ENCODE assay signal across 8 cellular contexts in genomic region chr2:127423476-127423840, GRCh38. TPM values are rescaled to one million over a fixed set of nuclear protein-coding genes. Genes with fewer than 3 reads are reported as not detected.
DNase-seq lines count a peak whose midpoint lies in the region; ATAC-seq and TF ChIP-seq lines count a peak whose summit lies in the region.

No MANE protein-coding gene starts in this region.

- ATAC-seq in HG03442 (IDR thresholded peaks at IDR 0.05; ENCODE audit: unreplicated experiment) (no peak), GM18861 (IDR thresholded peaks at IDR 0.05; ENCODE audit: unreplicated experiment) (no peak)

- no peaks in the 10 kb centered on the region for H3K36me3 Mint-ChIP-seq in Caco-2 (ENCODE audit: insufficient read depth, unreplicated experiment)
- H3K36me3 Mint-ChIP-seq in brain, result no peaks in the 10 kb centered on the region

- TF ChIP-seq CTCF in Caco-2 (IDR thresholded peaks at IDR 0.05; ENCODE audit: insufficient read depth in 1 of 2, low read depth in 1 of 2, low read length in 1 of 2, severe bottlenecking in 1 of 2, unreplicated experiment in 1 of 2), result no peak
- TF ChIP-seq CTCF in Loucy (conservative IDR thresholded peaks at IDR 0.05; ENCODE audit: low read length), result no peak
- no peak for TF ChIP-seq CTCF in brain (conservative IDR thresholded peaks at IDR 0.05)
- TF ChIP-seq CTCF in testis (IDR thresholded peaks at IDR 0.05), result no peak

- H3K9me2 ChIP-seq in Loucy (replicated peaks; ENCODE audit: low read depth, low read length), result no peaks in the 10 kb centered on the region

- CTCF ChIA-PET in Caco-2 (lab: Charles Lee), result interaction anchor here (0.8 to 1.2 kb wide), 4 partner anchors 15 to 226 kb away, joined by 3 to 4 read pairs (median 3); no protein-coding TSS in a partner anchor

- peaks cover 7% of the 10 kb centered on the region for H3K4me1 Mint-ChIP-seq in Caco-2 (ENCODE audit: low read depth, unreplicated experiment)
- peaks cover 17% of the 10 kb centered on the region for H3K4me1 Mint-ChIP-seq in brain

- TF ChIP-seq POLR2A in testis (IDR thresholded peaks at IDR 0.05), result no peak

- no TSS peak for BruUV-seq in Caco-2 (replicated peaks; lab: Mats Ljungman, UMichigan)

- whole genome bisulfite sequencing in testis, 2 donors, result 3 to 10% methylated on average over 14 to 30 of the region's 30 CpGs

- H3K36me3 ChIP-seq in Caco-2 (ENCODE audit: control insufficient read depth, insufficient read depth, low read length), result no peaks in the 10 kb centered on the region
- H3K36me3 ChIP-seq in Loucy (ENCODE audit: insufficient read depth, low read length), result no peaks in the 10 kb centered on the region
- no peaks in the 10 kb centered on the region for H3K36me3 ChIP-seq in muscle layer of duodenum (ENCODE audit: control insufficient read depth in 1 of 2, insufficient read depth in 2 of 2, low read length in 2 of 2)
- H3K36me3 ChIP-seq in testis (ENCODE audit: low read depth, missing control alignments), result no peaks in the 10 kb centered on the region

- H3K4me1 ChIP-seq in Caco-2, result peaks cover 2% of the 10 kb centered on the region; the same call in 1 of the 2 replicates
- no peaks in the 10 kb centered on the region for H3K4me1 ChIP-seq in Loucy (ENCODE audit: insufficient read depth, low read length, poor library complexity, severe bottlenecking)
- peaks cover 0 to 13% of the 10 kb centered on the region in 2 donors for H3K4me1 ChIP-seq in muscle layer of duodenum (ENCODE audit: control insufficient read depth in 1 of 2, insufficient read depth in 2 of 2, low read length in 2 of 2)
- H3K4me1 ChIP-seq in testis, result peaks cover 8% of the 10 kb centered on the region

- POLR2A ChIA-PET in Caco-2 (lab: Charles Lee), result no interaction called here

- no peak overlapping the region for H3K27ac ChIP-seq in muscle layer of duodenum (ENCODE audit: low read length)
- H3K27ac ChIP-seq in testis, result no peak overlapping the region

- DNase-seq in Caco-2, result peak; percentile 74 to 79
- no peak for DNase-seq in cerebellar cortex (ENCODE audit: low spot score)
- DNase-seq in testis, result no peak

- H3K4me3 Mint-ChIP-seq in Caco-2 (ENCODE audit: unreplicated experiment) (peak overlapping the region; percentile 71), brain (peak overlapping the region; percentile 58 to 78 (median 68))

- H3K4me2 ChIP-seq in Loucy (ENCODE audit: low read depth, low read length, poor library complexity, severe bottlenecking), result peak overlapping the region; percentile 70

- H3K9me3 Mint-ChIP-seq in Caco-2 (ENCODE audit: unreplicated experiment) (no peaks in the 10 kb centered on the region), brain (peaks cover 0 to 3% (median 0%) of the 10 kb centered on the region in 5 experiments)

- H3K27me3 ChIP-seq in Caco-2 (replicated peaks; ENCODE audit: control insufficient read depth, insufficient read depth, low read length) (no peaks in the 10 kb centered on the region), Loucy (ENCODE audit: insufficient read depth, low read length, poor library complexity, severe bottlenecking) (no peaks in the 10 kb centered on the region), muscle layer of duodenum (ENCODE audit: low read depth, low read length) (peaks cover 8% of the 10 kb centered on the region), testis (no peaks in the 10 kb centered on the region)

- H3K4me3 ChIP-seq in Caco-2 (ENCODE audit: low read depth, low read length) (peak overlapping the region; percentile 50), Loucy (ENCODE audit: low read length, poor library complexity, severe bottlenecking) (peak overlapping the region; percentile 57), muscle layer of duodenum (ENCODE audit: low read depth in 1 of 2, low read length in 2 of 2) (peak overlapping the region; percentile 18 to 56), testis (peak overlapping the region in 1 of 2 donors; percentile 5)

- H2AFZ ChIP-seq in Loucy (ENCODE audit: low read length), result peak overlapping the region; percentile 32; the same call in 1 of the 2 replicates

- no peak overlapping the region for H3K9ac ChIP-seq in Loucy (ENCODE audit: low read depth, low read length, poor library complexity, severe bottlenecking)

- H3K9me3 ChIP-seq in Caco-2, result no peaks in the 10 kb centered on the region
- H3K9me3 ChIP-seq in Loucy (ENCODE audit: insufficient read depth, low read depth, low read length), result no peaks in the 10 kb centered on the region
- H3K9me3 ChIP-seq in muscle layer of duodenum (ENCODE audit: control insufficient read depth in 1 of 2, low read length in 2 of 2), result no peaks in the 10 kb centered on the region
- H3K9me3 ChIP-seq in testis, result no peaks in the 10 kb centered on the region

- no peak overlapping the region for H3K27ac Mint-ChIP-seq in Caco-2 (ENCODE audit: unreplicated experiment)
- H3K27ac Mint-ChIP-seq in brain, result peak overlapping the region in 1 of 5 experiments; percentile 7

- no peaks in the 10 kb centered on the region for H3F3A ChIP-seq in Loucy (ENCODE audit: low read depth)

- intact Hi-C loops in Caco-2 (cut with micrococcal nuclease; ENCODE audit: unreplicated experiment), result loop anchor here (1.0 to 5.0 kb wide), 2 partner anchors 32 to 36 kb away; partner anchors contain the start of gene MAP3K2
- intact Hi-C loops in testis (cut with DNase I; ENCODE audit: low total_unique reads), result no loop called here

- H3K27me3 Mint-ChIP-seq in Caco-2 (ENCODE audit: insufficient read depth, unreplicated experiment) (no peaks in the 10 kb centered on the region), brain (peaks cover 64% of the 10 kb centered on the region)

- H3K79me2 ChIP-seq in Loucy (ENCODE audit: insufficient read depth, low read length), result no peaks in the 10 kb centered on the region

- H4K20me1 ChIP-seq in Loucy (ENCODE audit: insufficient read depth, low read length, poor library complexity, severe bottlenecking), result no peaks in the 10 kb centered on the region

RNA-seq across cellular contexts. Expression of gene PROC, which starts 5.2 kb away (rescaled TPM):
- total RNA-seq in Caco-2 (2022) (4.1 and 6.4 TPM in 2 replicates), testis (under 1 TPM in 1 of 2 donors, not detected in 1; 0.63 TPM)
- polyA plus RNA-seq in brain (ENCODE audit: insufficient read depth, low read depth, low replicate concordance) (0.59 TPM), testis (ENCODE audit: insufficient read depth, low read depth, low replicate concordance) (not detected)

RNA-seq across cellular contexts. Expression of gene MAP3K2, which starts 35.7 kb away (rescaled TPM):
- total RNA-seq in Caco-2 (2022), result 35.0 and 38.7 TPM in 2 replicates
- 3.3 TPM for polyA plus RNA-seq in brain (ENCODE audit: insufficient read depth, low read depth, low replicate concordance)
- 10 to 100 TPM; 74.0 to 74.5 TPM for total RNA-seq in testis
- polyA plus RNA-seq in testis (ENCODE audit: insufficient read depth, low read depth, low replicate concordance), result 16.3 TPM

Comparison
In these comparisons a context has a peak if more than half of its experiments do, and no peak if none do; other contexts are left out.
1. DNase-seq: peak in Caco-2 (2 of 2); none in cerebellar cortex (single experiment) and testis (single experiment).